Comparison of ENCODE assay signal across 8 cellular contexts in the genomic region with DNA sequence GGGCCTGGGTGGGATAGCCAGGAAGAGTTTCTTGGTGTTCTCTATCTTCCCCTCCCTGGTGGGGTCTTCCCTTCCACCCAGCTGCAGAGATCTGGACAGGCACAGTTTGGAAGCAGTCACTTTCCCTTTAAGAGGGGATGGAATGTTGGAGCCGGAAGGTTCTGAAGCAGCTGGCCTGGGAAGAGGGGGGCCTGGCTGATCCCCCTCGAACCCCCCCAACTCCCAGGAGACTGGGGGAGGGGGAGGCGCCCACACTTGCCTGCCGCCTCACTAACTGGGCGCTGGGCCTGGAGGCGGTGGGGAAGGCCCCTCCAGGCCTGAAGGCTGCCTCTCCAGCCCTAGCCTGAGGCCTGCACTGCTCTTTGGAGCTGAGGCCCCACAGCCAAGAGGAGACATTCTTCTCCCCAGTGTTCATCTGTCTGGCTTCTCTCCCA. TPM values are rescaled to one million over a fixed set of nuclear protein-coding genes. Genes with fewer than 3 reads are reported as not detected.
DNase-seq lines count a peak whose midpoint lies in the region; ATAC-seq and TF ChIP-seq lines count a peak whose summit lies in the region.

No MANE protein-coding gene starts in this region.

- peak overlapping the region; percentile 85 for H2AFZ ChIP-seq in neuronal stem cell (ENCODE audit: low read length)

- peak overlapping the region; percentile 98 for H3K18ac ChIP-seq in neuronal stem cell (ENCODE audit: low read length)

- peaks cover 7% of the 10 kb centered on the region for H3K79me1 ChIP-seq in neuronal stem cell (ENCODE audit: low read depth, low read length)

- peak overlapping the region; percentile 89 for H3K9ac ChIP-seq in neuronal stem cell (ENCODE audit: low read depth, low read length, poor library complexity)

- H3K23ac ChIP-seq in neuronal stem cell (ENCODE audit: low read depth, low read length, poor library complexity) = no peak overlapping the region

- no CpG with 5 or more reads among the region's 6 CpGs for WGBS in neuronal stem cell (ENCODE audit: extremely low coverage in 2 of 2, insufficient read length in 2 of 2, insufficient replicate concordance in 1 of 2), 2 donors

- no peaks in the 10 kb centered on the region for H3K9me3 Mint-ChIP-seq in CD14-positive monocyte
- no peaks in the 10 kb centered on the region for H3K9me3 Mint-ChIP-seq in activated T-helper 1 cell treated with anti-CD3 and anti-CD28 coated beads, Interleukin-12 subunit alpha, Interleukin-12 subunit beta, Interleukin-2, Interleukin-4 antibody, amounts not matched to agents 30 ng/mL and 10 ng/mL and 1 ng/mL, durations not matched to agents 14 hours and 24 hours and 36 hours
- H3K9me3 Mint-ChIP-seq in glutamatergic neuron (ENCODE audit: unreplicated experiment) = peaks cover 17% of the 10 kb centered on the region

- H3K9me3 ChIP-seq in neuronal stem cell (replicated peaks in 1 of 2; ENCODE audit: control insufficient read depth in 2 of 2, insufficient read depth in 1 of 2, low read depth in 1 of 2, low read length in 2 of 2) = no peaks in the 10 kb centered on the region

- H2AK5ac ChIP-seq in neuronal stem cell (ENCODE audit: low read depth, low read length) = no peak overlapping the region

- H2BK120ac ChIP-seq in neuronal stem cell (ENCODE audit: low read depth, low read length) = no peak overlapping the region

- H3K4me3 ChIP-seq in neuronal stem cell (ENCODE audit: low read length in 2 of 2) = peak overlapping the region; percentile 94 to 100

- no peak for DNase-seq in CD14-positive monocyte (ENCODE audit: low spot score)
- peak; percentile 29 for DNase-seq in HK-2 (ENCODE audit: unreplicated experiment)
- DNase-seq in activated T-helper 1 cell treated with anti-CD3 and anti-CD28 coated beads, Interleukin-12 subunit alpha, Interleukin-12 subunit beta, Interleukin-2, Interleukin-4 antibody, amounts not matched to agents 30 ng/mL and 10 ng/mL and 1 ng/mL, durations not matched to agents 14 hours and 24 hours and 36 hours (ENCODE audit: low spot score) = no peak
- peak; percentile 82 for DNase-seq in glutamatergic neuron
- peak; percentile 58 for DNase-seq in neuronal stem cell (ENCODE audit: low spot score)
- no peak for DNase-seq in SHP77 treated with DMSO at 0.1 percent for 48 hours (lab: John Stamatoyannopoulos, UW)
- DNase-seq in NOMO-1 (lab: John Stamatoyannopoulos, UW; ENCODE audit: unreplicated experiment in 2 of 2) = no peak

- H4K8ac ChIP-seq in neuronal stem cell (ENCODE audit: low read depth, low read length) = no peak overlapping the region

- peaks cover 47% of the 10 kb centered on the region for H3K4me1 Mint-ChIP-seq in CD14-positive monocyte
- H3K4me1 Mint-ChIP-seq in activated T-helper 1 cell treated with anti-CD3 and anti-CD28 coated beads, Interleukin-12 subunit alpha, Interleukin-12 subunit beta, Interleukin-2, Interleukin-4 antibody, amounts not matched to agents 30 ng/mL and 10 ng/mL and 1 ng/mL, durations not matched to agents 14 hours and 24 hours and 36 hours (ENCODE audit: low read depth) = peaks cover 20% of the 10 kb centered on the region
- peaks cover 26% of the 10 kb centered on the region for H3K4me1 Mint-ChIP-seq in glutamatergic neuron (ENCODE audit: low read depth, unreplicated experiment)

- no peak overlapping the region for H3K14ac ChIP-seq in neuronal stem cell (ENCODE audit: low read length)

- peak overlapping the region; percentile 99 for H3K27ac ChIP-seq in neuronal stem cell (replicated peaks; ENCODE audit: low read length)

- peaks cover 0 to 12% of the 10 kb centered on the region in 2 donors for H3K36me3 ChIP-seq in neuronal stem cell (replicated peaks in 1 of 2; ENCODE audit: control insufficient read depth in 2 of 2, insufficient read depth in 2 of 2, low read length in 2 of 2)

- peak overlapping the region; percentile 0 for H3K4ac ChIP-seq in neuronal stem cell (ENCODE audit: low read length)

- H3K4me2 ChIP-seq in neuronal stem cell (ENCODE audit: insufficient read depth, low read length, poor library complexity, severe bottlenecking) = peak overlapping the region; percentile 80

- peaks cover 7 to 10% of the 10 kb centered on the region in 2 donors for H3K4me1 ChIP-seq in neuronal stem cell (ENCODE audit: control insufficient read depth in 2 of 2, insufficient read depth in 1 of 2, low read depth in 1 of 2, low read length in 2 of 2)

- H3K27ac Mint-ChIP-seq in CD14-positive monocyte = peak overlapping the region in 5 of 7 donors; percentile 69 to 89 (median 85)
- H3K27ac Mint-ChIP-seq in activated T-helper 1 cell treated with anti-CD3 and anti-CD28 coated beads, Interleukin-12 subunit alpha, Interleukin-12 subunit beta, Interleukin-2, Interleukin-4 antibody, amounts not matched to agents 30 ng/mL and 10 ng/mL and 1 ng/mL, durations not matched to agents 14 hours and 24 hours and 36 hours = peak overlapping the region; percentile 80
- H3K27ac Mint-ChIP-seq in glutamatergic neuron (ENCODE audit: unreplicated experiment) = peak overlapping the region; percentile 99

- H3K36me3 Mint-ChIP-seq in CD14-positive monocyte (peaks cover 9 to 15% of the 10 kb centered on the region in 2 donors), glutamatergic neuron (ENCODE audit: unreplicated experiment) (no peaks in the 10 kb centered on the region)
- H3K36me3 Mint-ChIP-seq in activated T-helper 1 cell treated with anti-CD3 and anti-CD28 coated beads, Interleukin-12 subunit alpha, Interleukin-12 subunit beta, Interleukin-2, Interleukin-4 antibody, amounts not matched to agents 30 ng/mL and 10 ng/mL and 1 ng/mL, durations not matched to agents 14 hours and 24 hours and 36 hours (ENCODE audit: low read depth) = peaks cover 6% of the 10 kb centered on the region

- H3K27me3 ChIP-seq in neuronal stem cell (ENCODE audit: control insufficient read depth in 3 of 3, insufficient read depth in 3 of 3, low read depth in 1 of 3, low read length in 3 of 3) = no peaks in the 10 kb centered on the region

- peak overlapping the region; percentile 93 for H2BK5ac ChIP-seq in neuronal stem cell (ENCODE audit: low read length)

- H3K27me3 Mint-ChIP-seq in CD14-positive monocyte (ENCODE audit: low read depth in 3 of 3) (peaks cover 0 to 4% (median 2%) of the 10 kb centered on the region in 3 donors), glutamatergic neuron (ENCODE audit: unreplicated experiment) (peaks cover 7% of the 10 kb centered on the region)
- H3K27me3 Mint-ChIP-seq in activated T-helper 1 cell treated with anti-CD3 and anti-CD28 coated beads, Interleukin-12 subunit alpha, Interleukin-12 subunit beta, Interleukin-2, Interleukin-4 antibody, amounts not matched to agents 30 ng/mL and 10 ng/mL and 1 ng/mL, durations not matched to agents 14 hours and 24 hours and 36 hours (ENCODE audit: insufficient read depth) = peaks cover 5% of the 10 kb centered on the region

- H2BK12ac ChIP-seq in neuronal stem cell (ENCODE audit: low read length) = no peak overlapping the region

- no peak overlapping the region for H2BK15ac ChIP-seq in neuronal stem cell (ENCODE audit: low read length)

- no peak for ATAC-seq in HG03175 (IDR thresholded peaks at IDR 0.05; ENCODE audit: unreplicated experiment)

- TF ChIP-seq CTCF in CD14-positive monocyte (IDR thresholded peaks at IDR 0.05) = no peak
- no peak for TF ChIP-seq CTCF in glutamatergic neuron (IDR thresholded peaks at IDR 0.05; ENCODE audit: partially characterized antibody, unreplicated experiment)

- peak overlapping the region; percentile 96 for H3K4me3 Mint-ChIP-seq in CD14-positive monocyte
- H3K4me3 Mint-ChIP-seq in activated T-helper 1 cell treated with anti-CD3 and anti-CD28 coated beads, Interleukin-12 subunit alpha, Interleukin-12 subunit beta, Interleukin-2, Interleukin-4 antibody, amounts not matched to agents 30 ng/mL and 10 ng/mL and 1 ng/mL, durations not matched to agents 14 hours and 24 hours and 36 hours = peak overlapping the region; percentile 95
- H3K4me3 Mint-ChIP-seq in glutamatergic neuron (ENCODE audit: unreplicated experiment) = peak overlapping the region; percentile 100

- intact Hi-C loops in CD14-positive monocyte (cut with micrococcal nuclease) = loop anchor here in 1 of 2 donors (2.0 kb wide), 1 partner anchor 22 kb away; the partner anchor contains the start of gene EIF2B5
- intact Hi-C loops in activated T-helper 1 cell treated with anti-CD3 and anti-CD28 coated beads, Interleukin-12 subunit alpha, Interleukin-12 subunit beta, Interleukin-2, Interleukin-4 antibody, amounts not matched to agents 30 ng/mL and 10 ng/mL and 1 ng/mL, durations not matched to agents 14 hours and 24 hours and 36 hours (cut with micrococcal nuclease) = no loop called here

- no peak overlapping the region for H4K91ac ChIP-seq in neuronal stem cell (ENCODE audit: low read depth, low read length, poor library complexity)

RNA-seq across cellular contexts. Expression of gene DVL3, which starts 1.4 kb away (rescaled TPM):
- polyA plus RNA-seq in CD14-positive monocyte = 1 to 10 TPM; 4.5 to 9.4 TPM
- 59.4 and 61.5 TPM in 2 replicates for total RNA-seq in activated T-helper 1 cell treated with anti-CD3 and anti-CD28 coated beads, Interleukin-12 subunit alpha, Interleukin-12 subunit beta, Interleukin-2, Interleukin-4 antibody, amounts not matched to agents 30 ng/mL and 10 ng/mL and 1 ng/mL, durations not matched to agents 14 hours and 24 hours and 36 hours
- total RNA-seq in glutamatergic neuron (ENCODE audit: unreplicated experiment) = 213 TPM
- 47.4 TPM for polyA plus RNA-seq in neuronal stem cell (2013, experiment 1 of 2)
- polyA plus RNA-seq in neuronal stem cell (2013, experiment 2 of 2) = 46.8 TPM

RNA-seq across cellular contexts. Expression of gene AP2M1, which starts 18.1 kb away (rescaled TPM):
- polyA plus RNA-seq in CD14-positive monocyte = 100 to 1,000 TPM; 283 to 295 TPM
- total RNA-seq in activated T-helper 1 cell treated with anti-CD3 and anti-CD28 coated beads, Interleukin-12 subunit alpha, Interleukin-12 subunit beta, Interleukin-2, Interleukin-4 antibody, amounts not matched to agents 30 ng/mL and 10 ng/mL and 1 ng/mL, durations not matched to agents 14 hours and 24 hours and 36 hours = 235 and 238 TPM in 2 replicates
- total RNA-seq in glutamatergic neuron (ENCODE audit: unreplicated experiment) = 315 TPM
- polyA plus RNA-seq in neuronal stem cell (2013, experiment 1 of 2) = 199 TPM
- polyA plus RNA-seq in neuronal stem cell (2013, experiment 2 of 2) = 192 TPM

RNA-seq across cellular contexts. Expression of gene EIF2B5, which starts 21.4 kb away (rescaled TPM):
- polyA plus RNA-seq in CD14-positive monocyte = 10 to 100 TPM; 22.7 to 24.1 TPM
- 75.6 and 75.9 TPM in 2 replicates for total RNA-seq in activated T-helper 1 cell treated with anti-CD3 and anti-CD28 coated beads, Interleukin-12 subunit alpha, Interleukin-12 subunit beta, Interleukin-2, Interleukin-4 antibody, amounts not matched to agents 30 ng/mL and 10 ng/mL and 1 ng/mL, durations not matched to agents 14 hours and 24 hours and 36 hours
- total RNA-seq in glutamatergic neuron (ENCODE audit: unreplicated experiment) = 41.6 TPM
- polyA plus RNA-seq in neuronal stem cell (2013, experiment 1 of 2) = 31.0 TPM
- polyA plus RNA-seq in neuronal stem cell (2013, experiment 2 of 2) = 31.6 TPM

RNA-seq across cellular contexts. Expression of gene ABCF3, which starts 29.5 kb away (rescaled TPM):
- 10 to 100 TPM; 13.5 to 13.9 TPM for polyA plus RNA-seq in CD14-positive monocyte
- total RNA-seq in activated T-helper 1 cell treated with anti-CD3 and anti-CD28 coated beads, Interleukin-12 subunit alpha, Interleukin-12 subunit beta, Interleukin-2, Interleukin-4 antibody, amounts not matched to agents 30 ng/mL and 10 ng/mL and 1 ng/mL, durations not matched to agents 14 hours and 24 hours and 36 hours = 75.2 and 76.4 TPM in 2 replicates
- total RNA-seq in glutamatergic neuron (ENCODE audit: unreplicated experiment) = 87.9 TPM
- polyA plus RNA-seq in neuronal stem cell (2013, experiment 1 of 2) = 17.7 TPM
- 16.0 TPM for polyA plus RNA-seq in neuronal stem cell (2013, experiment 2 of 2)

RNA-seq across cellular contexts. Expression of gene HTR3E, which starts 59.7 kb away (rescaled TPM):
- polyA plus RNA-seq in CD14-positive monocyte = not detected
- total RNA-seq in activated T-helper 1 cell treated with anti-CD3 and anti-CD28 coated beads, Interleukin-12 subunit alpha, Interleukin-12 subunit beta, Interleukin-2, Interleukin-4 antibody, amounts not matched to agents 30 ng/mL and 10 ng/mL and 1 ng/mL, durations not matched to agents 14 hours and 24 hours and 36 hours = not detected in 2 replicates
- total RNA-seq in glutamatergic neuron (ENCODE audit: unreplicated experiment) = not detected
- polyA plus RNA-seq in neuronal stem cell (2013, experiment 1 of 2) = not detected
- not detected for polyA plus RNA-seq in neuronal stem cell (2013, experiment 2 of 2)

Comparison
In these comparisons a context has a peak if more than half of its experiments do, and no peak if none do; other contexts are left out.
1. DNase-seq: peak in HK-2 (single experiment), glutamatergic neuron (single experiment) and neuronal stem cell (single experiment); none in CD14-positive monocyte (single experiment), activated T-helper 1 cell treated with anti-CD3 and anti-CD28 coated beads, Interleukin-12 subunit alpha, Interleukin-12 subunit beta, Interleukin-2, Interleukin-4 antibody, amounts not matched to agents 30 ng/mL and 10 ng/mL and 1 ng/mL, durations not matched to agents 14 hours and 24 hours and 36 hours (single experiment), SHP77 treated with DMSO at 0.1 percent for 48 hours (single experiment) and NOMO-1 (0 of 2).
2. Peak in every context shown above with its lines, with median percentiles within 50 percentile points of each other: H3K27ac Mint-ChIP-seq and H3K4me3 Mint-ChIP-seq.